ENCODE assay signal across 1 cellular context in the genomic region with DNA sequence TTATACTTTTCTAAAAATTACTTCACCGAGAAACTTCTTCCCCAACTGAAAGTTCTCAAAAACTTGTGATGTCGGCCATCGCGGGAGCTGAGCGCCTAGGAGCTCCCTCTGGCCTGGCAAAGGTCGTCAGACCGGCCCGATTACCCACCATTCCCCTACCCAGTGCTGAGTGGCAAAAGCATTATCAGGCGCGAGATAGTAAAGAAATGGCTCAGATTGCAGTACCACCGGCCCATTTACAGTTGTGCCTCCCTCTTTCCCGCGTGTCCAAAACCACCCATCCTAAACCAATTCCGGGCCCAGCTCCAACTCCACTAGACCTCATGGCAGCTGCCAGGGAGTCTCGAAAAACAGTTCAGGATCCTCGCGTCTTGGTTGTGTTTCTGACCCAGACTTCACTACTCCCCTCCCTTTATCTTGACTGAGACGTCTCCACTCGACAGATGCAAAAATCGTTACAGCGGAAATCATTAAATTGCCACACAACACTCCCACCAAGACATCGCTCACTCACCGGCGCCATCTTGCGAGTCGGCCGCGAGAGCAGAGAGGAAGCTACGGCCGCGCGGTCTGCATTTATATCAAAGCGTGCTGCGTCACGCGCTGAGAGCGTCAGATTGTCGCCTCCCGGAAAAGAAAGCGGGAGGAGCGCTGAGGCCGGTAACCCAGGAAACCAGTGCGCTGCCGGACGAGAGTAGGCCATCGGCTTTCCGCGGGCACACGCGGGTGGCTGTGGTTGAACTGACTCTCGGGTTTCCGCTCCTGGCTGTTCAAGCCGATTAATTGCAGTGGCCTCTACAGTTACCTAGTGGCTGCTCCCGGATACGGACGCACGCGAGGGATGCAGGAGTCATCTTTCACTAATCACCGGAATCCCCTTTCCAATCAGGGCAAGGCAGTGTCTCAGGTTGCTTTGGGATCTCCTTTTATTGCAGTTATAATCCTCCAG.
TF ChIP-seq lines count a peak whose summit lies in the region.

A gene (minus strand): TSS at position 551 of the 949 bp plus-strand sequence. CDS start 28 bp downstream, at position 523.

TF ChIP-seq in HepG2, 621 proteins besides CTCF, POLR2A, EP300 and RAD21 (continued from another document and continues in another):
- TF ChIP-seq, protein P1, sequence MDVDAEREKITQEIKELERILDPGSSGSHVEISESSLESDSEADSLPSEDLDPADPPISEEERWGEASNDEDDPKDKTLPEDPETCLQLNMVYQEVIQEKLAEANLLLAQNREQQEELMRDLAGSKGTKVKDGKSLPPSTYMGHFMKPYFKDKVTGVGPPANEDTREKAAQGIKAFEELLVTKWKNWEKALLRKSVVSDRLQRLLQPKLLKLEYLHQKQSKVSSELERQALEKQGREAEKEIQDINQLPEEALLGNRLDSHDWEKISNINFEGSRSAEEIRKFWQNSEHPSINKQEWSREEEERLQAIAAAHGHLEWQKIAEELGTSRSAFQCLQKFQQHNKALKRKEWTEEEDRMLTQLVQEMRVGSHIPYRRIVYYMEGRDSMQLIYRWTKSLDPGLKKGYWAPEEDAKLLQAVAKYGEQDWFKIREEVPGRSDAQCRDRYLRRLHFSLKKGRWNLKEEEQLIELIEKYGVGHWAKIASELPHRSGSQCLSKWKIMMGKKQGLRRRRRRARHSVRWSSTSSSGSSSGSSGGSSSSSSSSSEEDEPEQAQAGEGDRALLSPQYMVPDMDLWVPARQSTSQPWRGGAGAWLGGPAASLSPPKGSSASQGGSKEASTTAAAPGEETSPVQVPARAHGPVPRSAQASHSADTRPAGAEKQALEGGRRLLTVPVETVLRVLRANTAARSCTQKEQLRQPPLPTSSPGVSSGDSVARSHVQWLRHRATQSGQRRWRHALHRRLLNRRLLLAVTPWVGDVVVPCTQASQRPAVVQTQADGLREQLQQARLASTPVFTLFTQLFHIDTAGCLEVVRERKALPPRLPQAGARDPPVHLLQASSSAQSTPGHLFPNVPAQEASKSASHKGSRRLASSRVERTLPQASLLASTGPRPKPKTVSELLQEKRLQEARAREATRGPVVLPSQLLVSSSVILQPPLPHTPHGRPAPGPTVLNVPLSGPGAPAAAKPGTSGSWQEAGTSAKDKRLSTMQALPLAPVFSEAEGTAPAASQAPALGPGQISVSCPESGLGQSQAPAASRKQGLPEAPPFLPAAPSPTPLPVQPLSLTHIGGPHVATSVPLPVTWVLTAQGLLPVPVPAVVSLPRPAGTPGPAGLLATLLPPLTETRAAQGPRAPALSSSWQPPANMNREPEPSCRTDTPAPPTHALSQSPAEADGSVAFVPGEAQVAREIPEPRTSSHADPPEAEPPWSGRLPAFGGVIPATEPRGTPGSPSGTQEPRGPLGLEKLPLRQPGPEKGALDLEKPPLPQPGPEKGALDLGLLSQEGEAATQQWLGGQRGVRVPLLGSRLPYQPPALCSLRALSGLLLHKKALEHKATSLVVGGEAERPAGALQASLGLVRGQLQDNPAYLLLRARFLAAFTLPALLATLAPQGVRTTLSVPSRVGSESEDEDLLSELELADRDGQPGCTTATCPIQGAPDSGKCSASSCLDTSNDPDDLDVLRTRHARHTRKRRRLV (CRISPR knock-in tag; IDR thresholded peaks at IDR 0.05), result no peak
- TF ChIP-seq, protein P2, sequence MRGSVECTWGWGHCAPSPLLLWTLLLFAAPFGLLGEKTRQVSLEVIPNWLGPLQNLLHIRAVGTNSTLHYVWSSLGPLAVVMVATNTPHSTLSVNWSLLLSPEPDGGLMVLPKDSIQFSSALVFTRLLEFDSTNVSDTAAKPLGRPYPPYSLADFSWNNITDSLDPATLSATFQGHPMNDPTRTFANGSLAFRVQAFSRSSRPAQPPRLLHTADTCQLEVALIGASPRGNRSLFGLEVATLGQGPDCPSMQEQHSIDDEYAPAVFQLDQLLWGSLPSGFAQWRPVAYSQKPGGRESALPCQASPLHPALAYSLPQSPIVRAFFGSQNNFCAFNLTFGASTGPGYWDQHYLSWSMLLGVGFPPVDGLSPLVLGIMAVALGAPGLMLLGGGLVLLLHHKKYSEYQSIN (CRISPR knock-in tag; IDR thresholded peaks at IDR 0.05; ENCODE audit: borderline replicate concordance), result no peak
- TF ChIP-seq PCBP2 (optimal IDR thresholded peaks at IDR 0.05; ENCODE audit: low read depth, low read length, poor library complexity, severe bottlenecking) (no peak), ZNF224 (CRISPR knock-in tag; IDR thresholded peaks at IDR 0.05) (peak; percentile 81), PHF21A (CRISPR knock-in tag; IDR thresholded peaks at IDR 0.05) (peak; percentile 74; the same call in 1 of the 2 replicates), ZNF530 (CRISPR knock-in tag; IDR thresholded peaks at IDR 0.05; ENCODE audit: low read depth) (no peak), TBX2 (CRISPR knock-in tag; IDR thresholded peaks at IDR 0.05; ENCODE audit: borderline replicate concordance) (peak; percentile 75), RNF2 (conservative IDR thresholded peaks at IDR 0.05; ENCODE audit: low read depth) (peak; percentile 55; the same call in 1 of the 2 replicates), RCOR2 (CRISPR knock-in tag; IDR thresholded peaks at IDR 0.05) (no peak), EZH2 (conservative IDR thresholded peaks at IDR 0.05; ENCODE audit: low read depth, low read length) (no peak), MBNL3 (CRISPR knock-in tag; conservative IDR thresholded peaks at IDR 0.05) (no peak), PCBP1 (IDR thresholded peaks at IDR 0.05; ENCODE audit: borderline replicate concordance, low read depth, low read length) (no peak), ZFAT (CRISPR knock-in tag; conservative IDR thresholded peaks at IDR 0.05) (no peak), TAF1 (CRISPR knock-in tag; IDR thresholded peaks at IDR 0.05) (peak; percentile 97), HOXA3 (CRISPR knock-in tag; IDR thresholded peaks at IDR 0.05) (peak; percentile 93)
- TF ChIP-seq, protein P3, sequence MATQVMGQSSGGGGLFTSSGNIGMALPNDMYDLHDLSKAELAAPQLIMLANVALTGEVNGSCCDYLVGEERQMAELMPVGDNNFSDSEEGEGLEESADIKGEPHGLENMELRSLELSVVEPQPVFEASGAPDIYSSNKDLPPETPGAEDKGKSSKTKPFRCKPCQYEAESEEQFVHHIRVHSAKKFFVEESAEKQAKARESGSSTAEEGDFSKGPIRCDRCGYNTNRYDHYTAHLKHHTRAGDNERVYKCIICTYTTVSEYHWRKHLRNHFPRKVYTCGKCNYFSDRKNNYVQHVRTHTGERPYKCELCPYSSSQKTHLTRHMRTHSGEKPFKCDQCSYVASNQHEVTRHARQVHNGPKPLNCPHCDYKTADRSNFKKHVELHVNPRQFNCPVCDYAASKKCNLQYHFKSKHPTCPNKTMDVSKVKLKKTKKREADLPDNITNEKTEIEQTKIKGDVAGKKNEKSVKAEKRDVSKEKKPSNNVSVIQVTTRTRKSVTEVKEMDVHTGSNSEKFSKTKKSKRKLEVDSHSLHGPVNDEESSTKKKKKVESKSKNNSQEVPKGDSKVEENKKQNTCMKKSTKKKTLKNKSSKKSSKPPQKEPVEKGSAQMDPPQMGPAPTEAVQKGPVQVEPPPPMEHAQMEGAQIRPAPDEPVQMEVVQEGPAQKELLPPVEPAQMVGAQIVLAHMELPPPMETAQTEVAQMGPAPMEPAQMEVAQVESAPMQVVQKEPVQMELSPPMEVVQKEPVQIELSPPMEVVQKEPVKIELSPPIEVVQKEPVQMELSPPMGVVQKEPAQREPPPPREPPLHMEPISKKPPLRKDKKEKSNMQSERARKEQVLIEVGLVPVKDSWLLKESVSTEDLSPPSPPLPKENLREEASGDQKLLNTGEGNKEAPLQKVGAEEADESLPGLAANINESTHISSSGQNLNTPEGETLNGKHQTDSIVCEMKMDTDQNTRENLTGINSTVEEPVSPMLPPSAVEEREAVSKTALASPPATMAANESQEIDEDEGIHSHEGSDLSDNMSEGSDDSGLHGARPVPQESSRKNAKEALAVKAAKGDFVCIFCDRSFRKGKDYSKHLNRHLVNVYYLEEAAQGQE (IDR thresholded peaks at IDR 0.05; ENCODE audit: borderline replicate concordance in 1 of 2, low read depth in 1 of 2, low read length in 2 of 2), result peak in 1 of 2 experiments; percentile 79; a peak in 1 of 4 replicates
- TF ChIP-seq, protein P4, sequence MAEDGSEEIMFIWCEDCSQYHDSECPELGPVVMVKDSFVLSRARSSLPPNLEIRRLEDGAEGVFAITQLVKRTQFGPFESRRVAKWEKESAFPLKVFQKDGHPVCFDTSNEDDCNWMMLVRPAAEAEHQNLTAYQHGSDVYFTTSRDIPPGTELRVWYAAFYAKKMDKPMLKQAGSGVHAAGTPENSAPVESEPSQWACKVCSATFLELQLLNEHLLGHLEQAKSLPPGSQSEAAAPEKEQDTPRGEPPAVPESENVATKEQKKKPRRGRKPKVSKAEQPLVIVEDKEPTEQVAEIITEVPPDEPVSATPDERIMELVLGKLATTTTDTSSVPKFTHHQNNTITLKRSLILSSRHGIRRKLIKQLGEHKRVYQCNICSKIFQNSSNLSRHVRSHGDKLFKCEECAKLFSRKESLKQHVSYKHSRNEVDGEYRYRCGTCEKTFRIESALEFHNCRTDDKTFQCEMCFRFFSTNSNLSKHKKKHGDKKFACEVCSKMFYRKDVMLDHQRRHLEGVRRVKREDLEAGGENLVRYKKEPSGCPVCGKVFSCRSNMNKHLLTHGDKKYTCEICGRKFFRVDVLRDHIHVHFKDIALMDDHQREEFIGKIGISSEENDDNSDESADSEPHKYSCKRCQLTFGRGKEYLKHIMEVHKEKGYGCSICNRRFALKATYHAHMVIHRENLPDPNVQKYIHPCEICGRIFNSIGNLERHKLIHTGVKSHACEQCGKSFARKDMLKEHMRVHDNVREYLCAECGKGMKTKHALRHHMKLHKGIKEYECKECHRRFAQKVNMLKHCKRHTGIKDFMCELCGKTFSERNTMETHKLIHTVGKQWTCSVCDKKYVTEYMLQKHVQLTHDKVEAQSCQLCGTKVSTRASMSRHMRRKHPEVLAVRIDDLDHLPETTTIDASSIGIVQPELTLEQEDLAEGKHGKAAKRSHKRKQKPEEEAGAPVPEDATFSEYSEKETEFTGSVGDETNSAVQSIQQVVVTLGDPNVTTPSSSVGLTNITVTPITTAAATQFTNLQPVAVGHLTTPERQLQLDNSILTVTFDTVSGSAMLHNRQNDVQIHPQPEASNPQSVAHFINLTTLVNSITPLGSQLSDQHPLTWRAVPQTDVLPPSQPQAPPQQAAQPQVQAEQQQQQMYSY (CRISPR knock-in tag; IDR thresholded peaks at IDR 0.05), result no peak
- TF ChIP-seq, protein P5, sequence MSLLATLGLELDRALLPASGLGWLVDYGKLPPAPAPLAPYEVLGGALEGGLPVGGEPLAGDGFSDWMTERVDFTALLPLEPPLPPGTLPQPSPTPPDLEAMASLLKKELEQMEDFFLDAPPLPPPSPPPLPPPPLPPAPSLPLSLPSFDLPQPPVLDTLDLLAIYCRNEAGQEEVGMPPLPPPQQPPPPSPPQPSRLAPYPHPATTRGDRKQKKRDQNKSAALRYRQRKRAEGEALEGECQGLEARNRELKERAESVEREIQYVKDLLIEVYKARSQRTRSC (CRISPR knock-in tag; IDR thresholded peaks at IDR 0.05; ENCODE audit: low read depth), result no peak
- TF ChIP-seq, protein P6, sequence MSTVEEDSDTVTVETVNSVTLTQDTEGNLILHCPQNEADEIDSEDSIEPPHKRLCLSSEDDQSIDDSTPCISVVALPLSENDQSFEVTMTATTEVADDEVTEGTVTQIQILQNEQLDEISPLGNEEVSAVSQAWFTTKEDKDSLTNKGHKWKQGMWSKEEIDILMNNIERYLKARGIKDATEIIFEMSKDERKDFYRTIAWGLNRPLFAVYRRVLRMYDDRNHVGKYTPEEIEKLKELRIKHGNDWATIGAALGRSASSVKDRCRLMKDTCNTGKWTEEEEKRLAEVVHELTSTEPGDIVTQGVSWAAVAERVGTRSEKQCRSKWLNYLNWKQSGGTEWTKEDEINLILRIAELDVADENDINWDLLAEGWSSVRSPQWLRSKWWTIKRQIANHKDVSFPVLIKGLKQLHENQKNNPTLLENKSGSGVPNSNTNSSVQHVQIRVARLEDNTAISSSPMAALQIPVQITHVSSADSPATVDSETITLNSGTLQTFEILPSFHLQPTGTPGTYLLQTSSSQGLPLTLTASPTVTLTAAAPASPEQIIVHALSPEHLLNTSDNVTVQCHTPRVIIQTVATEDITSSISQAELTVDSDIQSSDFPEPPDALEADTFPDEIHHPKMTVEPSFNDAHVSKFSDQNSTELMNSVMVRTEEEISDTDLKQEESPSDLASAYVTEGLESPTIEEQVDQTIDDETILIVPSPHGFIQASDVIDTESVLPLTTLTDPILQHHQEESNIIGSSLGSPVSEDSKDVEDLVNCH (CRISPR knock-in tag; IDR thresholded peaks at IDR 0.05), result no peak
- TF ChIP-seq, protein P7, sequence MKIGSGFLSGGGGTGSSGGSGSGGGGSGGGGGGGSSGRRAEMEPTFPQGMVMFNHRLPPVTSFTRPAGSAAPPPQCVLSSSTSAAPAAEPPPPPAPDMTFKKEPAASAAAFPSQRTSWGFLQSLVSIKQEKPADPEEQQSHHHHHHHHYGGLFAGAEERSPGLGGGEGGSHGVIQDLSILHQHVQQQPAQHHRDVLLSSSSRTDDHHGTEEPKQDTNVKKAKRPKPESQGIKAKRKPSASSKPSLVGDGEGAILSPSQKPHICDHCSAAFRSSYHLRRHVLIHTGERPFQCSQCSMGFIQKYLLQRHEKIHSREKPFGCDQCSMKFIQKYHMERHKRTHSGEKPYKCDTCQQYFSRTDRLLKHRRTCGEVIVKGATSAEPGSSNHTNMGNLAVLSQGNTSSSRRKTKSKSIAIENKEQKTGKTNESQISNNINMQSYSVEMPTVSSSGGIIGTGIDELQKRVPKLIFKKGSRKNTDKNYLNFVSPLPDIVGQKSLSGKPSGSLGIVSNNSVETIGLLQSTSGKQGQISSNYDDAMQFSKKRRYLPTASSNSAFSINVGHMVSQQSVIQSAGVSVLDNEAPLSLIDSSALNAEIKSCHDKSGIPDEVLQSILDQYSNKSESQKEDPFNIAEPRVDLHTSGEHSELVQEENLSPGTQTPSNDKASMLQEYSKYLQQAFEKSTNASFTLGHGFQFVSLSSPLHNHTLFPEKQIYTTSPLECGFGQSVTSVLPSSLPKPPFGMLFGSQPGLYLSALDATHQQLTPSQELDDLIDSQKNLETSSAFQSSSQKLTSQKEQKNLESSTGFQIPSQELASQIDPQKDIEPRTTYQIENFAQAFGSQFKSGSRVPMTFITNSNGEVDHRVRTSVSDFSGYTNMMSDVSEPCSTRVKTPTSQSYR (CRISPR knock-in tag; IDR thresholded peaks at IDR 0.05; ENCODE audit: borderline replicate concordance), result no peak
- TF ChIP-seq, protein P8, sequence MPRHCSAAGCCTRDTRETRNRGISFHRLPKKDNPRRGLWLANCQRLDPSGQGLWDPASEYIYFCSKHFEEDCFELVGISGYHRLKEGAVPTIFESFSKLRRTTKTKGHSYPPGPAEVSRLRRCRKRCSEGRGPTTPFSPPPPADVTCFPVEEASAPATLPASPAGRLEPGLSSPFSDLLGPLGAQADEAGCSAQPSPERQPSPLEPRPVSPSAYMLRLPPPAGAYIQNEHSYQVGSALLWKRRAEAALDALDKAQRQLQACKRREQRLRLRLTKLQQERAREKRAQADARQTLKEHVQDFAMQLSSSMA (CRISPR knock-in tag; IDR thresholded peaks at IDR 0.05), result peak; percentile 90
- TF ChIP-seq, protein P9, sequence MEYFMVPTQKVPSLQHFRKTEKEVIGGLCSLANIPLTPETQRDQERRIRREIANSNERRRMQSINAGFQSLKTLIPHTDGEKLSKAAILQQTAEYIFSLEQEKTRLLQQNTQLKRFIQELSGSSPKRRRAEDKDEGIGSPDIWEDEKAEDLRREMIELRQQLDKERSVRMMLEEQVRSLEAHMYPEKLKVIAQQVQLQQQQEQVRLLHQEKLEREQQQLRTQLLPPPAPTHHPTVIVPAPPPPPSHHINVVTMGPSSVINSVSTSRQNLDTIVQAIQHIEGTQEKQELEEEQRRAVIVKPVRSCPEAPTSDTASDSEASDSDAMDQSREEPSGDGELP (IDR thresholded peaks at IDR 0.05; ENCODE audit: borderline replicate concordance, low read depth), result no peak
